1 cellular context compared by ENCODE assay signal in the genomic region with DNA sequence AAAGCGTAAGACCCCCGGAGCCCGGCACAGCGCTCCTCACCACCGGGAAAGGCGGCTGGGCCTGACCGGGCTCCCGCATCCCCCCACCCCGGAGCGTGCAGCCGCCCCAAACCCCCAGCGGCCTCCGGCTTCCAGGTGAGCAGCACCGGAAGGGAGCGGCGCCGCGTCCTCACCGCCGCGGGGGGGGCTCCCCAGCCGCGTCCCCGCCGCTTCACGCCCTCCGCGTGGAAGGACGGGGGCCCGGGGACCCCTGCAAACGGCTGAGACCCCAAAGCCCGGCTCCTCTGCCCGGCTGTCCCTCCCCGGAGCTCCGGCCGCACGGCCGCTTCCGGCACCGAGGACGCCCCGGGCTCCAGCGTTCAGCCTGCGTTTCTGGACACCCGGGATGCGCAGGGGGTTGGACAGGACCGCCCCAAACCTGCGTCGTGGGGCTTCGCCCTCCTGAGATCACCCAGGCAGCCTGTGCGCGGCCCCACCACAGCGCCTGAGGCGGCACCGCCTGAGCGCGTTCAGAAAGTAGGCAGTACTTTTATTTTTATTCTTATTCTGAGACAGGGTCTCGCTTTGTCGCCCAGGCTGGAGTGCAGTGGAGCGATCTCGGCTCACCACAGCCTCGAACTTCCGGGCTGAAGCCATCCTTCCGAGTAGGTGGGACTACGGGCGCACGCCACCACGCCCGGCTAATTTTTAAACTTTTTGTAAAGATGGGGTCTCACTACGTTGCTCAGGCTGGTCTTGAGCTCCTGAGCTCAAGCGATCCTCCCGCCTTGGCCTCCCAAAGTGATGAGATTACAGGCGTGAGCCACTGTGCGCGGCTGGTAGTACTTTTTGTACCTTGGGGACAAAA.
TF ChIP-seq lines count a peak whose summit lies in the region.

No MANE protein-coding gene starts in this region.

TF ChIP-seq in HepG2, 621 proteins besides CTCF, POLR2A, EP300 and RAD21 (continued from another document and continues in another):
- TF ChIP-seq, protein P1, sequence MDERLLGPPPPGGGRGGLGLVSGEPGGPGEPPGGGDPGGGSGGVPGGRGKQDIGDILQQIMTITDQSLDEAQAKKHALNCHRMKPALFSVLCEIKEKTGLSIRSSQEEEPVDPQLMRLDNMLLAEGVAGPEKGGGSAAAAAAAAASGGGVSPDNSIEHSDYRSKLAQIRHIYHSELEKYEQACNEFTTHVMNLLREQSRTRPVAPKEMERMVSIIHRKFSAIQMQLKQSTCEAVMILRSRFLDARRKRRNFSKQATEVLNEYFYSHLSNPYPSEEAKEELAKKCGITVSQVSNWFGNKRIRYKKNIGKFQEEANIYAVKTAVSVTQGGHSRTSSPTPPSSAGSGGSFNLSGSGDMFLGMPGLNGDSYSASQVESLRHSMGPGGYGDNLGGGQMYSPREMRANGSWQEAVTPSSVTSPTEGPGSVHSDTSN (CRISPR knock-in tag; IDR thresholded peaks at IDR 0.05) = no peak
- no peak for TF ChIP-seq CEBPG (CRISPR knock-in tag; IDR thresholded peaks at IDR 0.05)
- TF ChIP-seq ZFP36L2 (CRISPR knock-in tag; IDR thresholded peaks at IDR 0.05) = no peak
- TF ChIP-seq, protein P2, sequence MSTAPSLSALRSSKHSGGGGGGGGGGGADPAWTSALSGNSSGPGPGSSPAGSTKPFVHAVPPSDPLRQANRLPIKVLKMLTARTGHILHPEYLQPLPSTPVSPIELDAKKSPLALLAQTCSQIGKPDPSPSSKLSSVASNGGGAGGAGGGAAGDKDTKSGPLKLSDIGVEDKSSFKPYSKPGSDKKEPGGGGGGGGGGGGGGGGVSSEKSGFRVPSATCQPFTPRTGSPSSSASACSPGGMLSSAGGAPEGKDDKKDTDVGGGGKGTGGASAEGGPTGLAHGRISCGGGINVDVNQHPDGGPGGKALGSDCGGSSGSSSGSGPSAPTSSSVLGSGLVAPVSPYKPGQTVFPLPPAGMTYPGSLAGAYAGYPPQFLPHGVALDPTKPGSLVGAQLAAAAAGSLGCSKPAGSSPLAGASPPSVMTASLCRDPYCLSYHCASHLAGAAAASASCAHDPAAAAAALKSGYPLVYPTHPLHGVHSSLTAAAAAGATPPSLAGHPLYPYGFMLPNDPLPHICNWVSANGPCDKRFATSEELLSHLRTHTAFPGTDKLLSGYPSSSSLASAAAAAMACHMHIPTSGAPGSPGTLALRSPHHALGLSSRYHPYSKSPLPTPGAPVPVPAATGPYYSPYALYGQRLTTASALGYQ (CRISPR knock-in tag; IDR thresholded peaks at IDR 0.05) = no peak
- TF ChIP-seq, protein P3, sequence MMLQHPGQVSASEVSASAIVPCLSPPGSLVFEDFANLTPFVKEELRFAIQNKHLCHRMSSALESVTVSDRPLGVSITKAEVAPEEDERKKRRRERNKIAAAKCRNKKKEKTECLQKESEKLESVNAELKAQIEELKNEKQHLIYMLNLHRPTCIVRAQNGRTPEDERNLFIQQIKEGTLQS (CRISPR knock-in tag; IDR thresholded peaks at IDR 0.05) = no peak
- TF ChIP-seq, protein P4, sequence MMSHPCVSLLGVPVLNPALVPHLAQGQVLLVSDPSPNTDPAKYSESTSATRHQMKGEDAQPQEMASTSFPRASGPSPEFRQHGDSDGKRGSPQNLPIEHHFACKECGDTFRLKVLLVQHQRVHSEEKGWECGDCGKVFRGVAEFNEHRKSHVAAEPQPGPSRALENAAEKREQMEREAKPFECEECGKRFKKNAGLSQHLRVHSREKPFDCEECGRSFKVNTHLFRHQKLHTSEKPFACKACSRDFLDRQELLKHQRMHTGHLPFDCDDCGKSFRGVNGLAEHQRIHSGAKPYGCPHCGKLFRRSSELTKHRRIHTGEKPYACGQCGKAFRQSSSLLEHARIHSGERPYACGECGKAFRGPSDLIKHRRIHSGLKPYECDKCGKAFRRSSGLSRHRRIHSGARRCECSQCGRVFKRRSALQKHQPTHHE (CRISPR knock-in tag; IDR thresholded peaks at IDR 0.05; ENCODE audit: borderline replicate concordance) = 0 out of 2 replicates have a peak, but pooled peaks have one; percentile 16
- TF ChIP-seq, protein P5, sequence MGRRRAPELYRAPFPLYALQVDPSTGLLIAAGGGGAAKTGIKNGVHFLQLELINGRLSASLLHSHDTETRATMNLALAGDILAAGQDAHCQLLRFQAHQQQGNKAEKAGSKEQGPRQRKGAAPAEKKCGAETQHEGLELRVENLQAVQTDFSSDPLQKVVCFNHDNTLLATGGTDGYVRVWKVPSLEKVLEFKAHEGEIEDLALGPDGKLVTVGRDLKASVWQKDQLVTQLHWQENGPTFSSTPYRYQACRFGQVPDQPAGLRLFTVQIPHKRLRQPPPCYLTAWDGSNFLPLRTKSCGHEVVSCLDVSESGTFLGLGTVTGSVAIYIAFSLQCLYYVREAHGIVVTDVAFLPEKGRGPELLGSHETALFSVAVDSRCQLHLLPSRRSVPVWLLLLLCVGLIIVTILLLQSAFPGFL (CRISPR knock-in tag; IDR thresholded peaks at IDR 0.05) = no peak
- no peak for TF ChIP-seq ARNT (IDR thresholded peaks at IDR 0.05)
- TF ChIP-seq CHD2 (IDR thresholded peaks at IDR 0.05; ENCODE audit: low read depth, low read length) = no peak
- TF ChIP-seq ZNF138 (CRISPR knock-in tag; IDR thresholded peaks at IDR 0.05; ENCODE audit: low read depth) = no peak
- no peak for TF ChIP-seq CEBPB (IDR thresholded peaks at IDR 0.05; ENCODE audit: borderline replicate concordance, low read depth, low read length)
- no peak for TF ChIP-seq ZNF761 (CRISPR knock-in tag; conservative IDR thresholded peaks at IDR 0.05)
- TF ChIP-seq, protein P6, sequence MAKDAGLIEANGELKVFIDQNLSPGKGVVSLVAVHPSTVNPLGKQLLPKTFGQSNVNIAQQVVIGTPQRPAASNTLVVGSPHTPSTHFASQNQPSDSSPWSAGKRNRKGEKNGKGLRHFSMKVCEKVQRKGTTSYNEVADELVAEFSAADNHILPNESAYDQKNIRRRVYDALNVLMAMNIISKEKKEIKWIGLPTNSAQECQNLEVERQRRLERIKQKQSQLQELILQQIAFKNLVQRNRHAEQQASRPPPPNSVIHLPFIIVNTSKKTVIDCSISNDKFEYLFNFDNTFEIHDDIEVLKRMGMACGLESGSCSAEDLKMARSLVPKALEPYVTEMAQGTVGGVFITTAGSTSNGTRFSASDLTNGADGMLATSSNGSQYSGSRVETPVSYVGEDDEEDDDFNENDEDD (CRISPR knock-in tag; IDR thresholded peaks at IDR 0.05; ENCODE audit: borderline replicate concordance) = peak; percentile 22; the same call in 1 of the 2 replicates
- TF ChIP-seq, protein P7, sequence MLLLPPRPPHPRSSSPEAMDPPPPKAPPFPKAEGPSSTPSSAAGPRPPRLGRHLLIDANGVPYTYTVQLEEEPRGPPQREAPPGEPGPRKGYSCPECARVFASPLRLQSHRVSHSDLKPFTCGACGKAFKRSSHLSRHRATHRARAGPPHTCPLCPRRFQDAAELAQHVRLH (CRISPR knock-in tag; IDR thresholded peaks at IDR 0.05; ENCODE audit: borderline replicate concordance, low read depth) = no peak
- TF ChIP-seq ZBTB42 (CRISPR knock-in tag; IDR thresholded peaks at IDR 0.05) = no peak
- no peak for TF ChIP-seq MIER2 (CRISPR knock-in tag; IDR thresholded peaks at IDR 0.05)
- peak; percentile 60; the same call in 1 of the 2 replicates for TF ChIP-seq ZSCAN30 (CRISPR knock-in tag; IDR thresholded peaks at IDR 0.05)
- no peak for TF ChIP-seq SPEN (CRISPR knock-in tag; IDR thresholded peaks at IDR 0.05; ENCODE audit: low read depth)
- TF ChIP-seq NAIF1 (CRISPR knock-in tag; IDR thresholded peaks at IDR 0.05; ENCODE audit: borderline replicate concordance) = 0 out of 2 replicates have a peak, but pooled peaks have one; percentile 56
- no peak for TF ChIP-seq EEA1 (CRISPR knock-in tag; IDR thresholded peaks at IDR 0.05; ENCODE audit: borderline replicate concordance)
- TF ChIP-seq, protein P8, sequence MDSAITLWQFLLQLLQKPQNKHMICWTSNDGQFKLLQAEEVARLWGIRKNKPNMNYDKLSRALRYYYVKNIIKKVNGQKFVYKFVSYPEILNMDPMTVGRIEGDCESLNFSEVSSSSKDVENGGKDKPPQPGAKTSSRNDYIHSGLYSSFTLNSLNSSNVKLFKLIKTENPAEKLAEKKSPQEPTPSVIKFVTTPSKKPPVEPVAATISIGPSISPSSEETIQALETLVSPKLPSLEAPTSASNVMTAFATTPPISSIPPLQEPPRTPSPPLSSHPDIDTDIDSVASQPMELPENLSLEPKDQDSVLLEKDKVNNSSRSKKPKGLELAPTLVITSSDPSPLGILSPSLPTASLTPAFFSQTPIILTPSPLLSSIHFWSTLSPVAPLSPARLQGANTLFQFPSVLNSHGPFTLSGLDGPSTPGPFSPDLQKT (CRISPR knock-in tag; IDR thresholded peaks at IDR 0.05; ENCODE audit: borderline replicate concordance) = no peak
- peak; percentile 73 for TF ChIP-seq POLR2G (IDR thresholded peaks at IDR 0.05; ENCODE audit: low read depth, low read length)
- TF ChIP-seq, protein P9, sequence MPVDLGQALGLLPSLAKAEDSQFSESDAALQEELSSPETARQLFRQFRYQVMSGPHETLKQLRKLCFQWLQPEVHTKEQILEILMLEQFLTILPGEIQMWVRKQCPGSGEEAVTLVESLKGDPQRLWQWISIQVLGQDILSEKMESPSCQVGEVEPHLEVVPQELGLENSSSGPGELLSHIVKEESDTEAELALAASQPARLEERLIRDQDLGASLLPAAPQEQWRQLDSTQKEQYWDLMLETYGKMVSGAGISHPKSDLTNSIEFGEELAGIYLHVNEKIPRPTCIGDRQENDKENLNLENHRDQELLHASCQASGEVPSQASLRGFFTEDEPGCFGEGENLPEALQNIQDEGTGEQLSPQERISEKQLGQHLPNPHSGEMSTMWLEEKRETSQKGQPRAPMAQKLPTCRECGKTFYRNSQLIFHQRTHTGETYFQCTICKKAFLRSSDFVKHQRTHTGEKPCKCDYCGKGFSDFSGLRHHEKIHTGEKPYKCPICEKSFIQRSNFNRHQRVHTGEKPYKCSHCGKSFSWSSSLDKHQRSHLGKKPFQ (CRISPR knock-in tag; IDR thresholded peaks at IDR 0.05; ENCODE audit: insufficient replicate concordance) = peak; percentile 75
- TF ChIP-seq ZNF572 (CRISPR knock-in tag; IDR thresholded peaks at IDR 0.05) = no peak
- TF ChIP-seq, protein P10, sequence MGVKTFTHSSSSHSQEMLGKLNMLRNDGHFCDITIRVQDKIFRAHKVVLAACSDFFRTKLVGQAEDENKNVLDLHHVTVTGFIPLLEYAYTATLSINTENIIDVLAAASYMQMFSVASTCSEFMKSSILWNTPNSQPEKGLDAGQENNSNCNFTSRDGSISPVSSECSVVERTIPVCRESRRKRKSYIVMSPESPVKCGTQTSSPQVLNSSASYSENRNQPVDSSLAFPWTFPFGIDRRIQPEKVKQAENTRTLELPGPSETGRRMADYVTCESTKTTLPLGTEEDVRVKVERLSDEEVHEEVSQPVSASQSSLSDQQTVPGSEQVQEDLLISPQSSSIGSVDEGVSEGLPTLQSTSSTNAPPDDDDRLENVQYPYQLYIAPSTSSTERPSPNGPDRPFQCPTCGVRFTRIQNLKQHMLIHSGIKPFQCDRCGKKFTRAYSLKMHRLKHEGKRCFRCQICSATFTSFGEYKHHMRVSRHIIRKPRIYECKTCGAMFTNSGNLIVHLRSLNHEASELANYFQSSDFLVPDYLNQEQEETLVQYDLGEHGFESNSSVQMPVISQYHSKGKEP (CRISPR knock-in tag; IDR thresholded peaks at IDR 0.05) = no peak
- TF ChIP-seq, protein P11, sequence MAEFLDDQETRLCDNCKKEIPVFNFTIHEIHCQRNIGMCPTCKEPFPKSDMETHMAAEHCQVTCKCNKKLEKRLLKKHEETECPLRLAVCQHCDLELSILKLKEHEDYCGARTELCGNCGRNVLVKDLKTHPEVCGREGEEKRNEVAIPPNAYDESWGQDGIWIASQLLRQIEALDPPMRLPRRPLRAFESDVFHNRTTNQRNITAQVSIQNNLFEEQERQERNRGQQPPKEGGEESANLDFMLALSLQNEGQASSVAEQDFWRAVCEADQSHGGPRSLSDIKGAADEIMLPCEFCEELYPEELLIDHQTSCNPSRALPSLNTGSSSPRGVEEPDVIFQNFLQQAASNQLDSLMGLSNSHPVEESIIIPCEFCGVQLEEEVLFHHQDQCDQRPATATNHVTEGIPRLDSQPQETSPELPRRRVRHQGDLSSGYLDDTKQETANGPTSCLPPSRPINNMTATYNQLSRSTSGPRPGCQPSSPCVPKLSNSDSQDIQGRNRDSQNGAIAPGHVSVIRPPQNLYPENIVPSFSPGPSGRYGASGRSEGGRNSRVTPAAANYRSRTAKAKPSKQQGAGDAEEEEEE (CRISPR knock-in tag; IDR thresholded peaks at IDR 0.05; ENCODE audit: borderline replicate concordance) = no peak
- TF ChIP-seq JUND (CRISPR knock-in tag; IDR thresholded peaks at IDR 0.05) = no peak
- no peak for TF ChIP-seq ZNF383 (CRISPR knock-in tag; IDR thresholded peaks at IDR 0.05; ENCODE audit: borderline replicate concordance)
- TF ChIP-seq, protein P12, sequence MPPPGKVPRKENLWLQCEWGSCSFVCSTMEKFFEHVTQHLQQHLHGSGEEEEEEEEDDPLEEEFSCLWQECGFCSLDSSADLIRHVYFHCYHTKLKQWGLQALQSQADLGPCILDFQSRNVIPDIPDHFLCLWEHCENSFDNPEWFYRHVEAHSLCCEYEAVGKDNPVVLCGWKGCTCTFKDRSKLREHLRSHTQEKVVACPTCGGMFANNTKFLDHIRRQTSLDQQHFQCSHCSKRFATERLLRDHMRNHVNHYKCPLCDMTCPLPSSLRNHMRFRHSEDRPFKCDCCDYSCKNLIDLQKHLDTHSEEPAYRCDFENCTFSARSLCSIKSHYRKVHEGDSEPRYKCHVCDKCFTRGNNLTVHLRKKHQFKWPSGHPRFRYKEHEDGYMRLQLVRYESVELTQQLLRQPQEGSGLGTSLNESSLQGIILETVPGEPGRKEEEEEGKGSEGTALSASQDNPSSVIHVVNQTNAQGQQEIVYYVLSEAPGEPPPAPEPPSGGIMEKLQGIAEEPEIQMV (CRISPR knock-in tag; IDR thresholded peaks at IDR 0.05; ENCODE audit: low read depth) = no peak
- TF ChIP-seq ZNF850 (CRISPR knock-in tag; conservative IDR thresholded peaks at IDR 0.05) = no peak
- TF ChIP-seq, protein P13, sequence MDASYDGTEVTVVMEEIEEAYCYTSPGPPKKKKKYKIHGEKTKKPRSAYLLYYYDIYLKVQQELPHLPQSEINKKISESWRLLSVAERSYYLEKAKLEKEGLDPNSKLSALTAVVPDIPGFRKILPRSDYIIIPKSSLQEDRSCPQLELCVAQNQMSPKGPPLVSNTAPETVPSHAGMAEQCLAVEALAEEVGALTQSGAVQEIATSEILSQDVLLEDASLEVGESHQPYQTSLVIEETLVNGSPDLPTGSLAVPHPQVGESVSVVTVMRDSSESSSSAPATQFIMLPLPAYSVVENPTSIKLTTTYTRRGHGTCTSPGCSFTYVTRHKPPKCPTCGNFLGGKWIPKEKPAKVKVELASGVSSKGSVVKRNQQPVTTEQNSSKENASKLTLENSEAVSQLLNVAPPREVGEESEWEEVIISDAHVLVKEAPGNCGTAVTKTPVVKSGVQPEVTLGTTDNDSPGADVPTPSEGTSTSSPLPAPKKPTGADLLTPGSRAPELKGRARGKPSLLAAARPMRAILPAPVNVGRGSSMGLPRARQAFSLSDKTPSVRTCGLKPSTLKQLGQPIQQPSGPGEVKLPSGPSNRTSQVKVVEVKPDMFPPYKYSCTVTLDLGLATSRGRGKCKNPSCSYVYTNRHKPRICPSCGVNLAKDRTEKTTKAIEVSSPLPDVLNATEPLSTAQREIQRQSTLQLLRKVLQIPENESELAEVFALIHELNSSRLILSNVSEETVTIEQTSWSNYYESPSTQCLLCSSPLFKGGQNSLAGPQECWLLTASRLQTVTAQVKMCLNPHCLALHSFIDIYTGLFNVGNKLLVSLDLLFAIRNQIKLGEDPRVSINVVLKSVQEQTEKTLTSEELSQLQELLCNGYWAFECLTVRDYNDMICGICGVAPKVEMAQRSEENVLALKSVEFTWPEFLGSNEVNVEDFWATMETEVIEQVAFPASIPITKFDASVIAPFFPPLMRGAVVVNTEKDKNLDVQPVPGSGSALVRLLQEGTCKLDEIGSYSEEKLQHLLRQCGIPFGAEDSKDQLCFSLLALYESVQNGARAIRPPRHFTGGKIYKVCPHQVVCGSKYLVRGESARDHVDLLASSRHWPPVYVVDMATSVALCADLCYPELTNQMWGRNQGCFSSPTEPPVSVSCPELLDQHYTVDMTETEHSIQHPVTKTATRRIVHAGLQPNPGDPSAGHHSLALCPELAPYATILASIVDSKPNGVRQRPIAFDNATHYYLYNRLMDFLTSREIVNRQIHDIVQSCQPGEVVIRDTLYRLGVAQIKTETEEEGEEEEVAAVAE (CRISPR knock-in tag; IDR thresholded peaks at IDR 0.05; ENCODE audit: borderline replicate concordance) = no peak; the same call in 1 of the 2 replicates
